Comparison of ENCODE assay signal across 16 cellular contexts in genomic region chr20:46232575-46232974, GRCh38.
DNase-seq lines count a peak whose midpoint lies in the region; ATAC-seq lines count a peak whose summit lies in the region.
"Had no signal": no experiment of that assay in that cellular context is flagged by ENCODE, and none has a peak within 500 bp of the region (broad histone marks: within the 10 kb centered on the region; RNA-seq: fewer than 3 reads in every experiment).

No MANE protein-coding gene starts in this region.

- DNase-seq in NCI-H510A treated with DMSO at 0.1 percent for 48 hours (lab: John Stamatoyannopoulos, UW) (peak; percentile 47), NCI-H510A (lab: John Stamatoyannopoulos, UW) (no peak), NCI-H1105 treated with DMSO at 0.1 percent for 48 hours (lab: John Stamatoyannopoulos, UW) (peak; percentile 80), NCI-H2227 treated with DMSO at 0.1 percent for 48 hours (lab: John Stamatoyannopoulos, UW) (peak; percentile 64), islet precursor cell (no peak)
- no peak for DNase-seq in stimulated activated CD4-positive, alpha-beta T cell treated with anti-CD3 and anti-CD28 coated beads, Interleukin-12 subunit alpha, Interleukin-12 subunit beta, amount 100 ng/mL, for 4 hours
- DNase-seq: Calu3; CD4-positive, alpha-beta memory T cell; NCI-H1694; NCI-H2081 treated with DMSO at 0.1 percent for 48 hours; NK-92 treated with Interleukin-12 subunit alpha and Interleukin-12 subunit beta, amount 100 ng/mL, for 24 hours; OCI-M1; SHP77; T-cell had no signal

- no peak for ATAC-seq in HG02981 (IDR thresholded peaks at IDR 0.05; ENCODE audit: unreplicated experiment)
- ATAC-seq: K562, T-cell had no signal

Comparison
In these comparisons a context has a peak if more than half of its experiments do, and no peak if none do; other contexts are left out.
1. DNase-seq: peak in NCI-H510A treated with DMSO at 0.1 percent for 48 hours (single experiment), NCI-H1105 treated with DMSO at 0.1 percent for 48 hours (single experiment) and NCI-H2227 treated with DMSO at 0.1 percent for 48 hours (single experiment); none in NCI-H510A (single experiment), islet precursor cell (single experiment) and stimulated activated CD4-positive, alpha-beta T cell treated with anti-CD3 and anti-CD28 coated beads, Interleukin-12 subunit alpha, Interleukin-12 subunit beta, amount 100 ng/mL, for 4 hours (single experiment).